In genomic region chr4:41693629-41694028, GRCh38 we compare ENCODE assay signal across 1 cellular context.
TF ChIP-seq lines count a peak whose summit lies in the region.

No MANE protein-coding gene starts in this region.

TF ChIP-seq in H1, 55 proteins besides CTCF, POLR2A, EP300 and RAD21 (continued from another document):
- TF ChIP-seq CHD7 (IDR thresholded peaks at IDR 0.05; ENCODE audit: insufficient replicate concordance, low read length) (no peak), ASH2L (IDR thresholded peaks at IDR 0.05; ENCODE audit: low read length) (no peak), USF2 (IDR thresholded peaks at IDR 0.05; ENCODE audit: low read length) (no peak), PHF8 (conservative IDR thresholded peaks at IDR 0.05; ENCODE audit: low read depth, low read length) (no peak)
